Comparison of ENCODE assay signal across 8 cellular contexts in the genomic region with DNA sequence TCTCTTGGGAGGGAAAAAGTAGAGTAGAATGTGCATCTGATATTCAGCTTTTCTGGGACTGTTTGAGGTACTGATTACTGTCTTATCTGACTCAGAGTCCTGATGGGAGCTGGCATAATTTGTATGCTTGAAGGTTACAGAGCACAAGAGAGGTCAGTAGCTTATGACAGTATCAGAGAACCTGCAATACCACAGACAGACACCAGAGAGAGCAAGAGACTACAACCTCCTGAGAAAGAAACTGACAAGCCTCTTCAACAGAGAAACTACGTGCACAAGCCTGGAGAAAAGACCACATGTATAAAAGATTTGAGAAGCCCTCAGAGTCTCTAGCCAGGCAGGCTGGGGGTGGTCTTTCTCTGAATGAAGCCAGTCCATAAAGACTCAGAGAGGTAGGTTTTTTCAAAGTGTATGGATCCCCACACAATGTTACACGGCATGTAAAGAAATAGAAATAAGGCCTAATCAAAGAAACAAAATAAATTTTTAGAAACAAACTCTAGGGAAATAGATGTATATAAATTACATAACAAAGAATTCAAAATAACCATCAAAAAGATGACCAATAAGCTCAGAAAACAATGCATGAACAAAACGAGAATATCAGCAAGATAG.
A peak's percentile ranks its signal among the peaks of the same experiment; 100 is the strongest.
DNase-seq lines count a peak whose midpoint lies in the region; ATAC-seq, FAIRE-seq and TF ChIP-seq lines count a peak whose summit lies in the region.

No MANE protein-coding gene starts in this region.

- H2AFZ ChIP-seq in astrocyte (ENCODE audit: low read depth, low read length) = no peak overlapping the region

- no peaks in the 10 kb centered on the region for H3K27me3 Mint-ChIP-seq in astrocyte (ENCODE audit: low read depth, unreplicated experiment)
- no peaks in the 10 kb centered on the region for H3K27me3 Mint-ChIP-seq in activated T-cell treated with anti-CD3 and anti-CD28 coated beads, Interleukin-2, amount 50 U/mL, for 4 hours (ENCODE audit: low read depth)
- H3K27me3 Mint-ChIP-seq in natural killer cell (ENCODE audit: low read depth in 2 of 2) = no peaks in the 10 kb centered on the region

- no peak overlapping the region for H3K4me3 ChIP-seq in astrocyte (ENCODE audit: insufficient read depth, low read depth, low read length)

- H3K9me3 Mint-ChIP-seq in astrocyte (ENCODE audit: unreplicated experiment) (no peaks in the 10 kb centered on the region), natural killer cell (peaks cover 15 to 25% of the 10 kb centered on the region in 2 donors)
- H3K9me3 Mint-ChIP-seq in activated T-cell treated with anti-CD3 and anti-CD28 coated beads, Interleukin-2, amount 50 U/mL, for 4 hours = peaks cover 17% of the 10 kb centered on the region

- H3K27ac Mint-ChIP-seq in astrocyte (ENCODE audit: unreplicated experiment) (no peak overlapping the region), natural killer cell (no peak overlapping the region)

- TF ChIP-seq CTCF in astrocyte (IDR thresholded peaks at IDR 0.05; ENCODE audit: insufficient read depth, low read depth, low read length) (peak; percentile 63), natural killer cell (IDR thresholded peaks at IDR 0.05) (no peak)

- FAIRE-seq in astrocyte (lab: Jason Lieb, UNC) = no peak

- intact Hi-C loops in natural killer cell (cut with micrococcal nuclease) = no loop called here

- H4K20me1 ChIP-seq in astrocyte (ENCODE audit: insufficient read depth, low read length) = no peaks in the 10 kb centered on the region

- H3K9me3 ChIP-seq in astrocyte (ENCODE audit: insufficient read depth, low read depth, low read length) = no peaks in the 10 kb centered on the region

- no peaks in the 10 kb centered on the region for H3K36me3 ChIP-seq in astrocyte (ENCODE audit: insufficient read depth, low read length)

- no peaks in the 10 kb centered on the region for H3K79me2 ChIP-seq in astrocyte (ENCODE audit: insufficient read depth, low read length)

- H3K9ac ChIP-seq in astrocyte (ENCODE audit: low read length) = no peak overlapping the region

- ATAC-seq in GM18517 (IDR thresholded peaks at IDR 0.05; ENCODE audit: unreplicated experiment) (peak; percentile 59), HG03025 (IDR thresholded peaks at IDR 0.05; ENCODE audit: low FRiP score, unreplicated experiment) (peak; percentile 59), natural killer cell (no peak)
- no peak for ATAC-seq in activated T-cell treated with anti-CD3 and anti-CD28 coated beads, Interleukin-2, amount 50 U/mL, for 4 hours

- H3K4me1 ChIP-seq in astrocyte (ENCODE audit: insufficient read depth, low read length) = no peaks in the 10 kb centered on the region

- no peak overlapping the region for H3K27ac ChIP-seq in astrocyte (ENCODE audit: low read depth, low read length)

- H3K36me3 Mint-ChIP-seq in astrocyte (ENCODE audit: low read depth, unreplicated experiment) = no peaks in the 10 kb centered on the region
- no peaks in the 10 kb centered on the region for H3K36me3 Mint-ChIP-seq in activated T-cell treated with anti-CD3 and anti-CD28 coated beads, Interleukin-2, amount 50 U/mL, for 4 hours (ENCODE audit: insufficient read depth)
- H3K36me3 Mint-ChIP-seq in natural killer cell = no peaks in the 10 kb centered on the region

- H3K4me1 Mint-ChIP-seq in astrocyte (ENCODE audit: low read depth, unreplicated experiment) = peaks cover 10% of the 10 kb centered on the region
- no peaks in the 10 kb centered on the region for H3K4me1 Mint-ChIP-seq in activated T-cell treated with anti-CD3 and anti-CD28 coated beads, Interleukin-2, amount 50 U/mL, for 4 hours (ENCODE audit: low read depth)
- H3K4me1 Mint-ChIP-seq in natural killer cell = no peaks in the 10 kb centered on the region

- H3K4me3 Mint-ChIP-seq in astrocyte (ENCODE audit: unreplicated experiment) = no peak overlapping the region
- H3K4me3 Mint-ChIP-seq in activated T-cell treated with anti-CD3 and anti-CD28 coated beads, Interleukin-2, amount 50 U/mL, for 4 hours = no peak overlapping the region
- H3K4me3 Mint-ChIP-seq in natural killer cell = no peak overlapping the region

- DNase-seq in NCI-H2107 treated with DMSO at 0.1 percent for 48 hours (lab: John Stamatoyannopoulos, UW; ENCODE audit: unreplicated experiment) (peak; percentile 20), astrocyte (ENCODE audit: low read depth) (peak; percentile 2), kidney glomerular epithelial cell (lab: John Stamatoyannopoulos, UW) (peak; percentile 75), natural killer cell (no peak)
- no peak for DNase-seq in activated T-cell treated with anti-CD3 and anti-CD28 coated beads, Interleukin-2, amount 50 U/mL, for 4 hours
- DNase-seq in activated CD8-positive, alpha-beta memory T cell treated with anti-CD3 and anti-CD28 coated beads, Interleukin-2, amount 50 U/mL, for 4 hours = no peak

- H3K27me3 ChIP-seq in astrocyte (ENCODE audit: insufficient read depth, low read length) = no peaks in the 10 kb centered on the region

- no peak overlapping the region for H3K4me2 ChIP-seq in astrocyte (ENCODE audit: low read length)

Comparison
In these comparisons a context has a peak if more than half of its experiments do, and no peak if none do; other contexts are left out.
1. ATAC-seq: peak in GM18517 (single experiment) and HG03025 (single experiment); none in activated T-cell treated with anti-CD3 and anti-CD28 coated beads, Interleukin-2, amount 50 U/mL, for 4 hours (0 of 2) and natural killer cell (0 of 3).
2. DNase-seq: peak in NCI-H2107 treated with DMSO at 0.1 percent for 48 hours (single experiment), astrocyte (single experiment) and kidney glomerular epithelial cell (single experiment); none in activated T-cell treated with anti-CD3 and anti-CD28 coated beads, Interleukin-2, amount 50 U/mL, for 4 hours (single experiment), natural killer cell (single experiment) and activated CD8-positive, alpha-beta memory T cell treated with anti-CD3 and anti-CD28 coated beads, Interleukin-2, amount 50 U/mL, for 4 hours (single experiment).